ENCODE assay signal across 1 cellular context in the genomic region with DNA sequence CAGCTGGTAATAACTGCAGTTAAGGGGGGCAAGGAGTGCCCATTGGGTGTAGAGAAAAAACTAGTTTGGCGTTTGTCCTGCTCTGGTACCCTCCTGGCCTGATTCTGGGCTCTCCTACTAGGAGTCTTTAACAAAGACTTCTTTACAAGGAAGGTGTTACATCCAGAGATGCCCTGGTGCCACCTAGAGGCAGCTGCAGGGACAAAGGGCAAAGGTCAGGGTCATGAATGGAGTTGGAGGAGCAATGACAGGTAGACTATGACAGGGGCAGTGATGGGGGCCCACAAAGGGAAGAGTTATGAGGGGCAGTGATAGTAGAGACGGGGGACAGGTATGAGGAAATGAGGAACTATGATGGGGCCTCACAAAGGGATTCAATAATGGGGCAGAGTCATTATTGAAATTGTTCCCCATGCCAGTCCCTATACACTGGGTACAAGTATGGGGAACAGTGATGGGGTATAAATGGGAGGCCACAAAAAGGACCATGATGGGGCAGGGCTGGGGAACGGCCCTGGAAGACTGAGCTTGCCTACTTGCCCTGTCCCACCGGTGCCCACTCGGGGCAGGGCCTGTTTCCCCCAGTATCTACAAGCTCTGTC.
TF ChIP-seq lines count a peak whose summit lies in the region.

No MANE protein-coding gene starts in this region.

TF ChIP-seq in IMR-90, 13 proteins besides CTCF, POLR2A, EP300 and RAD21 (continued from another document):
- TF ChIP-seq SMC3 (IDR thresholded peaks at IDR 0.05; ENCODE audit: low read depth, low read length) (no peak), BHLHE40 (IDR thresholded peaks at IDR 0.05; ENCODE audit: low read depth, low read length) (no peak)
TF ChIP-seq in IMR-90: peak in this region for 0.
